12 cellular contexts compared by ENCODE assay signal in the genomic region with DNA sequence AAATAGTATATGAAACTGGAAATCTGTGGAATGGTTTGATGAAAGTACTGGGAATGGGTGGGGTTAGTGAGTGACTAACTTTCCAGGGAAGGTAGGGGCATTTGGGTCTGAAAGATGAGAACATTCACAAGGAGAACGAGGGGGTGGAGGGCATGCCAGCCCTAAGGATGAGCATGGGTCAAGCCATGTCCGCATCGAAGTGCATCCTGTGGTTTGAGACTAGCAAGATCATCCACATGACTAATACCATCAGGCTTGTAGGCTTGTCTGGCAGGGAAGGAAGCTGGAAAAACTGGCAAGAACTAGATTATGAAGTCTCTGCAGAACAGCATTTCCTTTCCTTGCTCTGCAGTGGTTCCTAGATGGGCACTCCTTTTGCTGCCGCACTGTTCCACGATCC.
DNase-seq lines count a peak whose midpoint lies in the region; ATAC-seq and TF ChIP-seq lines count a peak whose summit lies in the region.
"Had no signal": no experiment of that assay in that cellular context is flagged by ENCODE, and none has a peak within 500 bp of the region (broad histone marks: within the 10 kb centered on the region; RNA-seq: fewer than 3 reads in every experiment).

No MANE protein-coding gene starts in this region.

- TF ChIP-seq CTCF in fibroblast of pulmonary artery (IDR thresholded peaks at IDR 0.05; ENCODE audit: low read length, missing control alignments), result no peak

- ATAC-seq in GM18868 (IDR thresholded peaks at IDR 0.05; ENCODE audit: unreplicated experiment) (no peak), HG03520 (IDR thresholded peaks at IDR 0.05; ENCODE audit: unreplicated experiment) (no peak)

- peak; percentile 71 for DNase-seq in H4 (ENCODE audit: low spot score)
- DNase-seq in SW 1271 (lab: John Stamatoyannopoulos, UW), result peak; percentile 12 to 55
- DNase-seq in fibroblast of pulmonary artery (ENCODE audit: low read depth), result peak; percentile 78
- peak; percentile 94 for DNase-seq in skeletal muscle cell (ENCODE audit: low read depth)
- DNase-seq in C1 segment of cervical spinal cord (lab: John Stamatoyannopoulos, UW), result no peak
- no peak for DNase-seq in effector CD4-positive, alpha-beta T cell
- DNase-seq: activated T-cell treated with anti-CD3 and anti-CD28 coated beads, Interleukin-2, amount 50 U/mL, for 1 hour; caudate nucleus; hypothalamus; NCI-H1436 had no signal

- H3K4me3 ChIP-seq in fibroblast of pulmonary artery (replicated peaks; ENCODE audit: low read depth, low read length), result no peak overlapping the region
- no peak overlapping the region for H3K4me3 ChIP-seq in skeletal muscle cell (ENCODE audit: low read depth, low read length)

Comparison
In these comparisons a context has a peak if more than half of its experiments do, and no peak if none do; other contexts are left out.
1. DNase-seq: peak in H4 (single experiment), SW 1271 (2 of 2), fibroblast of pulmonary artery (single experiment) and skeletal muscle cell (single experiment); none in C1 segment of cervical spinal cord (0 of 14) and effector CD4-positive, alpha-beta T cell (single experiment).